1 cellular context compared by ENCODE assay signal in the genomic region with DNA sequence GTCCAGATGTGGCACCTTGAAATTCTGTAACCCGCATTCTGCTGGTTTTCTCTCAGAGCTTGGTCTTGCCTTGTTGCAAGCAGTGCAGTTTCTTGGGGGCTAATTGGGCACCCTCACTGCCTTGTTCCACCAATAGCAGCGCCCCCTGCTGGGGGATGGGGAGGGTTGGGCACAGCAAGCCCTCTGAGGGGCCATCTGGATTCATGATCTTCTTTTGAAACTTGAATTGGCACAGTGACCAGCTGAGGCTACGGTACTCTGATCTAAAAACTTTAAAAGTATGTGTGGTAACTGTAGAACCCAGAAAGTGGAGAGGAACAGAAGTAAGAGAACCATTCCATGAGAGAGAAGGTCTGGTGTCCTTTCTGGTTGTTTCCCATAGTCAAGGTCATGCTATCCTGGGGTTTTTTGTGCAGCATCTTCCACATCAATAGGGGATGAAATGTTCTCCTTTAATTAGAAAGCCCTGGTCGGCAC.
TF ChIP-seq lines count a peak whose summit lies in the region.

No MANE protein-coding gene starts in this region.

TF ChIP-seq in K562, 482 proteins besides CTCF, POLR2A, EP300 and RAD21 (continued from another document and continues in another):
- TF ChIP-seq MYNN (IDR thresholded peaks at IDR 0.05) (0 out of 2 replicates have a peak, but pooled peaks have one; percentile 59), MYNN (CRISPR knock-in tag; IDR thresholded peaks at IDR 0.05) (no peak), ZNF445 (CRISPR knock-in tag; IDR thresholded peaks at IDR 0.05; ENCODE audit: low read depth) (peak; percentile 69; the same call in 1 of the 2 replicates), CC2D1A (IDR thresholded peaks at IDR 0.05) (no peak), EZH2 (IDR thresholded peaks at IDR 0.05; ENCODE audit: borderline replicate concordance, low read depth, low read length) (no peak), MIER1 (IDR thresholded peaks at IDR 0.05; ENCODE audit: low read depth) (no peak), MECOM (CRISPR knock-in tag; IDR thresholded peaks at IDR 0.05) (no peak), MTA3 (IDR thresholded peaks at IDR 0.05; ENCODE audit: borderline replicate concordance) (no peak), CXXC5 (CRISPR knock-in tag; IDR thresholded peaks at IDR 0.05) (peak; percentile 47), ZNF785 (CRISPR knock-in tag; IDR thresholded peaks at IDR 0.05) (0 out of 2 replicates have a peak, but pooled peaks have one; percentile 6), ZNF197 (CRISPR knock-in tag; IDR thresholded peaks at IDR 0.05; ENCODE audit: low read depth) (no peak), HDAC1 (IDR thresholded peaks at IDR 0.05) (no peak), JUND (IDR thresholded peaks at IDR 0.05; ENCODE audit: borderline replicate concordance, low read depth, low read length) (no peak), JUND (tag; IDR thresholded peaks at IDR 0.05; ENCODE audit: borderline replicate concordance, low read depth, low read length) (no peak; the same call in 2 of the 3 replicates), ELF4 (CRISPR knock-in tag; IDR thresholded peaks at IDR 0.05) (peak; percentile 60), NFATC3 (IDR thresholded peaks at IDR 0.05) (no peak), TAF9B (IDR thresholded peaks at IDR 0.05; ENCODE audit: partially characterized antibody) (no peak), SMAD1 (IDR thresholded peaks at IDR 0.05; ENCODE audit: low read depth, low read length, partially characterized antibody) (no peak), NFIX (CRISPR knock-in tag; IDR thresholded peaks at IDR 0.05; ENCODE audit: low read depth) (no peak), RUNX1 (IDR thresholded peaks at IDR 0.05; ENCODE audit: low read depth) (no peak; the same call in 1 of the 2 replicates), SAFB2 (IDR thresholded peaks at IDR 0.05; ENCODE audit: borderline replicate concordance, low read depth, low read length, severe bottlenecking) (no peak), FUS (optimal IDR thresholded peaks at IDR 0.05; ENCODE audit: low read depth, low read length) (no peak), ZNF184 (CRISPR knock-in tag; IDR thresholded peaks at IDR 0.05) (no peak), ZSCAN32 (CRISPR knock-in tag; IDR thresholded peaks at IDR 0.05) (0 out of 2 replicates have a peak, but pooled peaks have one; percentile 54), TCF7 (IDR thresholded peaks at IDR 0.05; ENCODE audit: borderline replicate concordance) (0 out of 2 replicates have a peak, but pooled peaks have one; percentile 26), ZNF766 (CRISPR knock-in tag; conservative IDR thresholded peaks at IDR 0.05) (no peak), HIVEP1 (CRISPR knock-in tag; IDR thresholded peaks at IDR 0.05) (peak; percentile 52; the same call in 1 of the 2 replicates), ZNF780A (CRISPR knock-in tag; IDR thresholded peaks at IDR 0.05) (no peak), TBL1XR1 (IDR thresholded peaks at IDR 0.05; ENCODE audit: low read length in 2 of 2) (no peak), ZNF644 (tag; IDR thresholded peaks at IDR 0.05; ENCODE audit: low read depth) (no peak), ZBTB17 (CRISPR knock-in tag; IDR thresholded peaks at IDR 0.05) (no peak), FOXP1 (CRISPR knock-in tag; IDR thresholded peaks at IDR 0.05) (peak; percentile 82), MYC (IDR thresholded peaks at IDR 0.05; ENCODE audit: low read depth, low read length) (no peak), MYC (CRISPR knock-in tag; IDR thresholded peaks at IDR 0.05; ENCODE audit: borderline replicate concordance, low read depth) (no peak), KAT8 (IDR thresholded peaks at IDR 0.05; ENCODE audit: low read depth) (no peak), NFRKB (IDR thresholded peaks at IDR 0.05; ENCODE audit: low read depth) (no peak), SRSF7 (optimal IDR thresholded peaks at IDR 0.05; ENCODE audit: low read depth, low read length) (no peak), KDM1A (IDR thresholded peaks at IDR 0.05) (no peak)
- TF ChIP-seq, protein P1, sequence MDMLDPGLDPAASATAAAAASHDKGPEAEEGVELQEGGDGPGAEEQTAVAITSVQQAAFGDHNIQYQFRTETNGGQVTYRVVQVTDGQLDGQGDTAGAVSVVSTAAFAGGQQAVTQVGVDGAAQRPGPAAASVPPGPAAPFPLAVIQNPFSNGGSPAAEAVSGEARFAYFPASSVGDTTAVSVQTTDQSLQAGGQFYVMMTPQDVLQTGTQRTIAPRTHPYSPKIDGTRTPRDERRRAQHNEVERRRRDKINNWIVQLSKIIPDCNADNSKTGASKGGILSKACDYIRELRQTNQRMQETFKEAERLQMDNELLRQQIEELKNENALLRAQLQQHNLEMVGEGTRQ (CRISPR knock-in tag; IDR thresholded peaks at IDR 0.05) = no peak
- TF ChIP-seq, protein P2, sequence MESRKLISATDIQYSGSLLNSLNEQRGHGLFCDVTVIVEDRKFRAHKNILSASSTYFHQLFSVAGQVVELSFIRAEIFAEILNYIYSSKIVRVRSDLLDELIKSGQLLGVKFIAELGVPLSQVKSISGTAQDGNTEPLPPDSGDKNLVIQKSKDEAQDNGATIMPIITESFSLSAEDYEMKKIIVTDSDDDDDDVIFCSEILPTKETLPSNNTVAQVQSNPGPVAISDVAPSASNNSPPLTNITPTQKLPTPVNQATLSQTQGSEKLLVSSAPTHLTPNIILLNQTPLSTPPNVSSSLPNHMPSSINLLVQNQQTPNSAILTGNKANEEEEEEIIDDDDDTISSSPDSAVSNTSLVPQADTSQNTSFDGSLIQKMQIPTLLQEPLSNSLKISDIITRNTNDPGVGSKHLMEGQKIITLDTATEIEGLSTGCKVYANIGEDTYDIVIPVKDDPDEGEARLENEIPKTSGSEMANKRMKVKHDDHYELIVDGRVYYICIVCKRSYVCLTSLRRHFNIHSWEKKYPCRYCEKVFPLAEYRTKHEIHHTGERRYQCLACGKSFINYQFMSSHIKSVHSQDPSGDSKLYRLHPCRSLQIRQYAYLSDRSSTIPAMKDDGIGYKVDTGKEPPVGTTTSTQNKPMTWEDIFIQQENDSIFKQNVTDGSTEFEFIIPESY (CRISPR knock-in tag; IDR thresholded peaks at IDR 0.05) = no peak
- TF ChIP-seq, protein P3, sequence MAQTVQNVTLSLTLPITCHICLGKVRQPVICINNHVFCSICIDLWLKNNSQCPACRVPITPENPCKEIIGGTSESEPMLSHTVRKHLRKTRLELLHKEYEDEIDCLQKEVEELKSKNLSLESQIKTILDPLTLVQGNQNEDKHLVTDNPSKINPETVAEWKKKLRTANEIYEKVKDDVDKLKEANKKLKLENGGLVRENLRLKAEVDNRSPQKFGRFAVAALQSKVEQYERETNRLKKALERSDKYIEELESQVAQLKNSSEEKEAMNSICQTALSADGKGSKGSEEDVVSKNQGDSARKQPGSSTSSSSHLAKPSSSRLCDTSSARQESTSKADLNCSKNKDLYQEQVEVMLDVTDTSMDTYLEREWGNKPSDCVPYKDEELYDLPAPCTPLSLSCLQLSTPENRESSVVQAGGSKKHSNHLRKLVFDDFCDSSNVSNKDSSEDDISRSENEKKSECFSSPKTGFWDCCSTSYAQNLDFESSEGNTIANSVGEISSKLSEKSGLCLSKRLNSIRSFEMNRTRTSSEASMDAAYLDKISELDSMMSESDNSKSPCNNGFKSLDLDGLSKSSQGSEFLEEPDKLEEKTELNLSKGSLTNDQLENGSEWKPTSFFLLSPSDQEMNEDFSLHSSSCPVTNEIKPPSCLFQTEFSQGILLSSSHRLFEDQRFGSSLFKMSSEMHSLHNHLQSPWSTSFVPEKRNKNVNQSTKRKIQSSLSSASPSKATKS (CRISPR knock-in tag; IDR thresholded peaks at IDR 0.05) = no peak
- TF ChIP-seq, protein P4, sequence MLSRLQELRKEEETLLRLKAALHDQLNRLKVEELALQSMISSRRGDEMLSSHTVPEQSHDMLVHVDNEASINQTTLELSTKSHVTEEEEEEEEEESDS (CRISPR knock-in tag; IDR thresholded peaks at IDR 0.05) = no peak
- TF ChIP-seq, protein P5, sequence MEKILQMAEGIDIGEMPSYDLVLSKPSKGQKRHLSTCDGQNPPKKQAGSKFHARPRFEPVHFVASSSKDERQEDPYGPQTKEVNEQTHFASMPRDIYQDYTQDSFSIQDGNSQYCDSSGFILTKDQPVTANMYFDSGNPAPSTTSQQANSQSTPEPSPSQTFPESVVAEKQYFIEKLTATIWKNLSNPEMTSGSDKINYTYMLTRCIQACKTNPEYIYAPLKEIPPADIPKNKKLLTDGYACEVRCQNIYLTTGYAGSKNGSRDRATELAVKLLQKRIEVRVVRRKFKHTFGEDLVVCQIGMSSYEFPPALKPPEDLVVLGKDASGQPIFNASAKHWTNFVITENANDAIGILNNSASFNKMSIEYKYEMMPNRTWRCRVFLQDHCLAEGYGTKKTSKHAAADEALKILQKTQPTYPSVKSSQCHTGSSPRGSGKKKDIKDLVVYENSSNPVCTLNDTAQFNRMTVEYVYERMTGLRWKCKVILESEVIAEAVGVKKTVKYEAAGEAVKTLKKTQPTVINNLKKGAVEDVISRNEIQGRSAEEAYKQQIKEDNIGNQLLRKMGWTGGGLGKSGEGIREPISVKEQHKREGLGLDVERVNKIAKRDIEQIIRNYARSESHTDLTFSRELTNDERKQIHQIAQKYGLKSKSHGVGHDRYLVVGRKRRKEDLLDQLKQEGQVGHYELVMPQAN (IDR thresholded peaks at IDR 0.05; ENCODE audit: borderline replicate concordance) = no peak
- TF ChIP-seq, protein P6, sequence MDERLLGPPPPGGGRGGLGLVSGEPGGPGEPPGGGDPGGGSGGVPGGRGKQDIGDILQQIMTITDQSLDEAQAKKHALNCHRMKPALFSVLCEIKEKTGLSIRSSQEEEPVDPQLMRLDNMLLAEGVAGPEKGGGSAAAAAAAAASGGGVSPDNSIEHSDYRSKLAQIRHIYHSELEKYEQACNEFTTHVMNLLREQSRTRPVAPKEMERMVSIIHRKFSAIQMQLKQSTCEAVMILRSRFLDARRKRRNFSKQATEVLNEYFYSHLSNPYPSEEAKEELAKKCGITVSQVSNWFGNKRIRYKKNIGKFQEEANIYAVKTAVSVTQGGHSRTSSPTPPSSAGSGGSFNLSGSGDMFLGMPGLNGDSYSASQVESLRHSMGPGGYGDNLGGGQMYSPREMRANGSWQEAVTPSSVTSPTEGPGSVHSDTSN (CRISPR knock-in tag; IDR thresholded peaks at IDR 0.05; ENCODE audit: low read depth) = no peak
- TF ChIP-seq, protein P6 (tag; conservative IDR thresholded peaks at IDR 0.05; ENCODE audit: low read depth) = no peak
- TF ChIP-seq, protein P7, sequence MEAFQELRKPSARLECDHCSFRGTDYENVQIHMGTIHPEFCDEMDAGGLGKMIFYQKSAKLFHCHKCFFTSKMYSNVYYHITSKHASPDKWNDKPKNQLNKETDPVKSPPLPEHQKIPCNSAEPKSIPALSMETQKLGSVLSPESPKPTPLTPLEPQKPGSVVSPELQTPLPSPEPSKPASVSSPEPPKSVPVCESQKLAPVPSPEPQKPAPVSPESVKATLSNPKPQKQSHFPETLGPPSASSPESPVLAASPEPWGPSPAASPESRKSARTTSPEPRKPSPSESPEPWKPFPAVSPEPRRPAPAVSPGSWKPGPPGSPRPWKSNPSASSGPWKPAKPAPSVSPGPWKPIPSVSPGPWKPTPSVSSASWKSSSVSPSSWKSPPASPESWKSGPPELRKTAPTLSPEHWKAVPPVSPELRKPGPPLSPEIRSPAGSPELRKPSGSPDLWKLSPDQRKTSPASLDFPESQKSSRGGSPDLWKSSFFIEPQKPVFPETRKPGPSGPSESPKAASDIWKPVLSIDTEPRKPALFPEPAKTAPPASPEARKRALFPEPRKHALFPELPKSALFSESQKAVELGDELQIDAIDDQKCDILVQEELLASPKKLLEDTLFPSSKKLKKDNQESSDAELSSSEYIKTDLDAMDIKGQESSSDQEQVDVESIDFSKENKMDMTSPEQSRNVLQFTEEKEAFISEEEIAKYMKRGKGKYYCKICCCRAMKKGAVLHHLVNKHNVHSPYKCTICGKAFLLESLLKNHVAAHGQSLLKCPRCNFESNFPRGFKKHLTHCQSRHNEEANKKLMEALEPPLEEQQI (IDR thresholded peaks at IDR 0.05) = no peak
- TF ChIP-seq, protein P8, sequence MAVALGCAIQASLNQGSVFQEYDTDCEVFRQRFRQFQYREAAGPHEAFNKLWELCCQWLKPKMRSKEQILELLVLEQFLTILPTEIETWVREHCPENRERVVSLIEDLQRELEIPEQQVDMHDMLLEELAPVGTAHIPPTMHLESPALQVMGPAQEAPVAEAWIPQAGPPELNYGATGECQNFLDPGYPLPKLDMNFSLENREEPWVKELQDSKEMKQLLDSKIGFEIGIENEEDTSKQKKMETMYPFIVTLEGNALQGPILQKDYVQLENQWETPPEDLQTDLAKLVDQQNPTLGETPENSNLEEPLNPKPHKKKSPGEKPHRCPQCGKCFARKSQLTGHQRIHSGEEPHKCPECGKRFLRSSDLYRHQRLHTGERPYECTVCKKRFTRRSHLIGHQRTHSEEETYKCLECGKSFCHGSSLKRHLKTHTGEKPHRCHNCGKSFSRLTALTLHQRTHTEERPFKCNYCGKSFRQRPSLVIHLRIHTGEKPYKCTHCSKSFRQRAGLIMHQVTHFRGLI (CRISPR knock-in tag; IDR thresholded peaks at IDR 0.05) = 0 out of 2 replicates have a peak, but pooled peaks have one; percentile 52
- TF ChIP-seq, protein P9, sequence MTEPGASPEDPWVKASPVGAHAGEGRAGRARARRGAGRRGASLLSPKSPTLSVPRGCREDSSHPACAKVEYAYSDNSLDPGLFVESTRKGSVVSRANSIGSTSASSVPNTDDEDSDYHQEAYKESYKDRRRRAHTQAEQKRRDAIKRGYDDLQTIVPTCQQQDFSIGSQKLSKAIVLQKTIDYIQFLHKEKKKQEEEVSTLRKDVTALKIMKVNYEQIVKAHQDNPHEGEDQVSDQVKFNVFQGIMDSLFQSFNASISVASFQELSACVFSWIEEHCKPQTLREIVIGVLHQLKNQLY (CRISPR knock-in tag; conservative IDR thresholded peaks at IDR 0.05) = no peak; a peak in 1 of 4 replicates
